ENCODE assay signal across 1 cellular context in the genomic region with DNA sequence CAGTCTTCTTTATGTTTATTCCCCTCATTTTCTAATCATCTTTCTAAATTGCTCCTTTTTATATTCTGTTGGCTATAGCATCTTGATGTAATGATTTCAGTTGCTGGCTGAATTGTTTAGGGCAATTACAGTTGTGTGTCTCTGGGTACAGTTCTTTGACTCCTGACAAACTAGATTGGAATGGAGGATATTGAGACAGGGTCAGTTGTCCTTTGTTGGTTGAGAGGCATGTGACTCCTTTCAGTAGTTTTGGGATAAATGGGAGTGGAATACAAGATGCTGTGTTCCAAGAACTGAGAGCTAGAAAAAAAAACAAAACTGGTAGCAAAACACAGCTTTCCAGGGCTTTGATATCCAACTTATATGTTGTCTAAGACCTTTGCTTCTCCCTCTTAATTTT.
TF ChIP-seq lines count a peak whose summit lies in the region.

No MANE protein-coding gene starts in this region.

TF ChIP-seq in endothelial cell of umbilical vein, 7 proteins besides CTCF, POLR2A, EP300 and RAD21:
- TF ChIP-seq GATA2 (IDR thresholded peaks at IDR 0.05; ENCODE audit: insufficient read depth, insufficient read length, low read depth, low read length) (no peak), POLR2AphosphoS5 (IDR thresholded peaks at IDR 0.05; ENCODE audit: insufficient read depth, low read depth, low read length) (no peak), MYC (IDR thresholded peaks at IDR 0.05; ENCODE audit: low read depth, low read length) (no peak), JUN (IDR thresholded peaks at IDR 0.05; ENCODE audit: borderline replicate concordance, insufficient read depth, insufficient read length, low read depth) (no peak), FOS (IDR thresholded peaks at IDR 0.05; ENCODE audit: borderline replicate concordance, insufficient read depth, low read length) (no peak), EZH2 (IDR thresholded peaks at IDR 0.05; ENCODE audit: borderline replicate concordance, low read depth, low read length, severe bottlenecking) (no peak)
- TF ChIP-seq, protein P1, sequence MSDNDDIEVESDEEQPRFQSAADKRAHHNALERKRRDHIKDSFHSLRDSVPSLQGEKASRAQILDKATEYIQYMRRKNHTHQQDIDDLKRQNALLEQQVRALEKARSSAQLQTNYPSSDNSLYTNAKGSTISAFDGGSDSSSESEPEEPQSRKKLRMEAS (IDR thresholded peaks at IDR 0.05; ENCODE audit: insufficient read depth, insufficient read length): no peak
